Comparison of ENCODE assay signal across 1 cellular context in genomic region chr2:235950473-235950809, GRCh38.
TF ChIP-seq lines count a peak whose summit lies in the region.

No MANE protein-coding gene starts in this region.

TF ChIP-seq in WTC11, 78 proteins besides CTCF, POLR2A, EP300 and RAD21 (continued from another document):
- TF ChIP-seq, protein P1, sequence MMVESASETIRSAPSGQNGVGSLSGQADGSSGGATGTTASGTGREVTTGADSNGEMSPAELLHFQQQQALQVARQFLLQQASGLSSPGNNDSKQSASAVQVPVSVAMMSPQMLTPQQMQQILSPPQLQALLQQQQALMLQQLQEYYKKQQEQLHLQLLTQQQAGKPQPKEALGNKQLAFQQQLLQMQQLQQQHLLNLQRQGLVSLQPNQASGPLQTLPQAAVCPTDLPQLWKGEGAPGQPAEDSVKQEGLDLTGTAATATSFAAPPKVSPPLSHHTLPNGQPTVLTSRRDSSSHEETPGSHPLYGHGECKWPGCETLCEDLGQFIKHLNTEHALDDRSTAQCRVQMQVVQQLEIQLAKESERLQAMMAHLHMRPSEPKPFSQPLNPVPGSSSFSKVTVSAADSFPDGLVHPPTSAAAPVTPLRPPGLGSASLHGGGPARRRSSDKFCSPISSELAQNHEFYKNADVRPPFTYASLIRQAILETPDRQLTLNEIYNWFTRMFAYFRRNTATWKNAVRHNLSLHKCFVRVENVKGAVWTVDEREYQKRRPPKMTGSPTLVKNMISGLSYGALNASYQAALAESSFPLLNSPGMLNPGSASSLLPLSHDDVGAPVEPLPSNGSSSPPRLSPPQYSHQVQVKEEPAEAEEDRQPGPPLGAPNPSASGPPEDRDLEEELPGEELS (CRISPR knock-in tag; IDR thresholded peaks at IDR 0.05): no peak
- TF ChIP-seq SMAD4 (CRISPR knock-in tag; IDR thresholded peaks at IDR 0.05) (no peak), NFE2L1 (CRISPR knock-in tag; IDR thresholded peaks at IDR 0.05) (no peak), ZNF532 (CRISPR knock-in tag; IDR thresholded peaks at IDR 0.05; ENCODE audit: borderline replicate concordance) (no peak)
- TF ChIP-seq, protein P2, sequence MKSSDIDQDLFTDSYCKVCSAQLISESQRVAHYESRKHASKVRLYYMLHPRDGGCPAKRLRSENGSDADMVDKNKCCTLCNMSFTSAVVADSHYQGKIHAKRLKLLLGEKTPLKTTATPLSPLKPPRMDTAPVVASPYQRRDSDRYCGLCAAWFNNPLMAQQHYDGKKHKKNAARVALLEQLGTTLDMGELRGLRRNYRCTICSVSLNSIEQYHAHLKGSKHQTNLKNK (CRISPR knock-in tag; IDR thresholded peaks at IDR 0.05): no peak
TF ChIP-seq in WTC11: peak in this region for 0.
